Comparison of ENCODE assay signal across 19 cellular contexts in genomic region chr11:112178428-112178827, GRCh38. TPM values are rescaled to one million over a fixed set of nuclear protein-coding genes. Genes with fewer than 3 reads are reported as not detected.
"Had no signal": no experiment of that assay in that cellular context is flagged by ENCODE, and none has a peak within 500 bp of the region (broad histone marks: within the 10 kb centered on the region; RNA-seq: fewer than 3 reads in every experiment).

No MANE protein-coding gene starts in this region.

- ATAC-seq: foreskin keratinocyte; naive thymus-derived CD4-positive, alpha-beta T cell; pancreas; stimulated activated naive CD8-positive, alpha-beta T cell treated with anti-CD3 and anti-CD28 coated beads, Interleukin-15, Interleukin-2, amounts not matched to agents 100 U/mL and 50 U/mL, for 24 hours had no signal

- H3K4me3 ChIP-seq: dorsolateral prefrontal cortex, pancreas, tibial artery had no signal

- H3K27me3 ChIP-seq: dorsolateral prefrontal cortex, foreskin keratinocyte, neutrophil, pancreas, tibial artery had no signal

- H3K27ac ChIP-seq: epithelial cell of prostate, foreskin keratinocyte, neutrophil, pancreas, tibial artery had no signal

- H3K4me1 ChIP-seq: foreskin keratinocyte, pancreas had no signal

- DNase-seq: activated CD4-positive, alpha-beta T cell treated with anti-CD3 and anti-CD28 coated beads, Interleukin-2, amount 50 U/mL, for 4 hours; activated gamma-delta T cell treated with Interleukin-2 at 50 U/mL for 16 hours; amniotic stem cell; caudate nucleus; dorsolateral prefrontal cortex; foreskin keratinocyte; mesenchymal stem cell; naive thymus-derived CD4-positive, alpha-beta T cell; pancreas; stimulated activated CD4-positive, alpha-beta T cell treated with anti-CD3 and anti-CD28 coated beads, Interleukin-12 subunit alpha, Interleukin-12 subunit beta, amount 100 ng/mL, for 4 hours; stimulated activated CD4-positive, alpha-beta T cell treated with anti-CD3 and anti-CD28 coated beads, Interleukin-1b, Interleukin-23, amount 100 ng/mL, for 48 hours; stimulated activated naive CD8-positive, alpha-beta T cell treated with anti-CD3 and anti-CD28 coated beads, Interleukin-15, Interleukin-2, amounts not matched to agents 100 U/mL and 50 U/mL, for 24 hours; substantia nigra; tibial artery had no signal

- H3K36me3 ChIP-seq: neutrophil, pancreas, tibial artery had no signal

- H3K9me3 ChIP-seq: neutrophil, pancreas, tibial artery had no signal

RNA-seq across cellular contexts. Expression of gene BCO2, which starts 3.1 kb away (rescaled TPM):
- total RNA-seq: kidney epithelial cell had no signal

RNA-seq across cellular contexts. Expression of gene TEX12, which starts 11.3 kb away (rescaled TPM):
- total RNA-seq: activated T-helper 1 cell treated with anti-CD3 and anti-CD28 coated beads, Interleukin-12 subunit alpha, Interleukin-12 subunit beta, Interleukin-2, Interleukin-4 antibody, amounts not matched to agents 30 ng/mL and 10 ng/mL and 1 ng/mL, durations not matched to agents 14 hours and 24 hours and 36 hours; foreskin keratinocyte; kidney epithelial cell; mucosa of gallbladder; pancreas had no signal
- polyA plus RNA-seq: foreskin keratinocyte; naive thymus-derived CD4-positive, alpha-beta T cell had no signal

RNA-seq across cellular contexts. Expression of gene IL18, which starts 14.5 kb away (rescaled TPM):
- polyA plus RNA-seq: naive thymus-derived CD4-positive, alpha-beta T cell had no signal
